Comparison of ENCODE assay signal across 9 cellular contexts in the genomic region with DNA sequence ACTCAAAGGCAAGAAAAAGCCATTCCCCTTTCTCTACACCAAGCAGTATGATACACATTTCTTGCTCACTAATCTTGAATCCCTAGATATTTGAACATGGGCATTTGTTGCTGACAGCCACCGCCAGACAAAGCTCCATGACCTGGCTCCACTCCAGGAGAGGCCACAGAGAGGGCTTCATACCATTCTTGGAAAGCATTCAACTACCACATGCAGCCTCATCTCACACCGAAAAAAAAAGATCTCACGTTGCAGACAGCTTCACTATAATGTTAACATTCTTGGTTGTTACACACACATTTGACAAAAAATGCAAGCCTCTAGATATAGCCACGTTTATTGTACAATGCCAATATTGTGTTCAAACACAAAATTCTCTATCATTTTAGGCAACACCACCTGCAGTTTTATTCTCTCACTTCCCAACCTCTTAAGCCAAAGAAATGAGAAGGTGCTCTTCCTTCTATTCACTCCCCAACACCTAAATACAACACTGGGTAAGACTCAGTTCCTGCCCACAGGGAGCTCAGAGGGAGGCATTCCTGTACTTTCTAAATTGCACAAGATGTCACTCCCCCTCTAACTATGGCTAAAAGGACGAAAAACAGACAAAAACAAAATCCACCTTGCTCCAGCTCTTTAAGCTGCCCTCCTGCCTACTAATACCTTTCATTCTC.
DNase-seq lines count a peak whose midpoint lies in the region; ATAC-seq and TF ChIP-seq lines count a peak whose summit lies in the region.
"Had no signal": no experiment of that assay in that cellular context is flagged by ENCODE, and none has a peak within 500 bp of the region (broad histone marks: within the 10 kb centered on the region; RNA-seq: fewer than 3 reads in every experiment).

No MANE protein-coding gene starts in this region.

- H3K27ac ChIP-seq in cardiac muscle cell = peak overlapping the region; percentile 85

- no peaks in the 10 kb centered on the region for H3K36me3 ChIP-seq in cardiac muscle cell

- no peak for TF ChIP-seq CTCF in cardiac muscle cell (IDR thresholded peaks at IDR 0.05; ENCODE audit: low read depth, low read length)

- no peak for ATAC-seq in GM21381 (IDR thresholded peaks at IDR 0.05; ENCODE audit: unreplicated experiment)

- CTCF ChIA-PET in HEK293T (lab: Yijun Ruan, JAX) = no interaction called here

- POLR2A ChIA-PET in HEK293T (lab: Yijun Ruan, JAX) = interaction anchor here (0.7 kb wide), 1 partner anchor 82 kb away, joined by 3 read pairs; no protein-coding TSS in a partner anchor

- H3K27me3 ChIP-seq in cardiac muscle cell = no peaks in the 10 kb centered on the region

- DNase-seq in NCI-H2107 treated with DMSO at 0.1 percent for 48 hours (lab: John Stamatoyannopoulos, UW; ENCODE audit: unreplicated experiment) (peak; percentile 1), NCI-H2107 (lab: John Stamatoyannopoulos, UW) (no peak), SW480 (ENCODE audit: low spot score) (peak; percentile 36), cardiac muscle cell (ENCODE audit: low read depth in 1 of 2, low spot score in 1 of 2) (peak; percentile 82 to 88), smooth muscle cell of the brain vasculature (ENCODE audit: low read depth, low spot score) (peak; percentile 65), HEK293T (ENCODE audit: extremely low spot score) (no peak)
- no peak for DNase-seq in effector CD4-positive, alpha-beta T cell
- DNase-seq: activated CD4-positive, alpha-beta T cell treated with anti-CD3 and anti-CD28 coated beads, Interleukin-2, amount 50 U/mL, for 48 hours had no signal

- H3K4me1 ChIP-seq in cardiac muscle cell (ENCODE audit: low read depth) = peaks cover 88% of the 10 kb centered on the region

- no peaks in the 10 kb centered on the region for H3K9me3 ChIP-seq in cardiac muscle cell (ENCODE audit: low read depth)

- H3K4me3 ChIP-seq in cardiac muscle cell = no peak overlapping the region

TF ChIP-seq in HEK293T, 16 proteins besides CTCF, POLR2A, EP300 and RAD21:
- TF ChIP-seq TARDBP (IDR thresholded peaks at IDR 0.05) (no peak), CTBP1 (IDR thresholded peaks at IDR 0.05; ENCODE audit: borderline replicate concordance) (no peak), L3MBTL2 (conservative IDR thresholded peaks at IDR 0.05) (no peak), BHLHE40 (IDR thresholded peaks at IDR 0.05; ENCODE audit: borderline replicate concordance) (no peak), HDGF (IDR thresholded peaks at IDR 0.05; ENCODE audit: borderline replicate concordance) (no peak), FOXM1 (IDR thresholded peaks at IDR 0.05; ENCODE audit: borderline replicate concordance) (no peak), ARNT (IDR thresholded peaks at IDR 0.05) (no peak), ZNF384 (IDR thresholded peaks at IDR 0.05) (no peak), FOXA1 (IDR thresholded peaks at IDR 0.05) (no peak), ELF4 (IDR thresholded peaks at IDR 0.05) (no peak), SP1 (IDR thresholded peaks at IDR 0.05) (no peak), FOXK2 (IDR thresholded peaks at IDR 0.05) (no peak), NFRKB (IDR thresholded peaks at IDR 0.05) (no peak), SUZ12 (IDR thresholded peaks at IDR 0.05) (no peak), LEF1 (IDR thresholded peaks at IDR 0.05; ENCODE audit: borderline replicate concordance) (no peak)
- TF ChIP-seq, protein P1, sequence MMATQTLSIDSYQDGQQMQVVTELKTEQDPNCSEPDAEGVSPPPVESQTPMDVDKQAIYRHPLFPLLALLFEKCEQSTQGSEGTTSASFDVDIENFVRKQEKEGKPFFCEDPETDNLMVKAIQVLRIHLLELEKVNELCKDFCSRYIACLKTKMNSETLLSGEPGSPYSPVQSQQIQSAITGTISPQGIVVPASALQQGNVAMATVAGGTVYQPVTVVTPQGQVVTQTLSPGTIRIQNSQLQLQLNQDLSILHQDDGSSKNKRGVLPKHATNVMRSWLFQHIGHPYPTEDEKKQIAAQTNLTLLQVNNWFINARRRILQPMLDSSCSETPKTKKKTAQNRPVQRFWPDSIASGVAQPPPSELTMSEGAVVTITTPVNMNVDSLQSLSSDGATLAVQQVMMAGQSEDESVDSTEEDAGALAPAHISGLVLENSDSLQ (IDR thresholded peaks at IDR 0.05) = no peak
TF ChIP-seq in HEK293T: peak in this region for 0.

Comparison
In these comparisons a context has a peak if more than half of its experiments do, and no peak if none do; other contexts are left out.
1. DNase-seq: peak in NCI-H2107 treated with DMSO at 0.1 percent for 48 hours (single experiment), SW480 (single experiment), cardiac muscle cell (2 of 2) and smooth muscle cell of the brain vasculature (single experiment); none in NCI-H2107 (single experiment), effector CD4-positive, alpha-beta T cell (single experiment) and HEK293T (single experiment).